Comparison of ENCODE assay signal across 8 cellular contexts in genomic region chr3:36911990-36912804, GRCh38. TPM values are rescaled to one million over a fixed set of nuclear protein-coding genes. Genes with fewer than 3 reads are reported as not detected.
A peak's percentile ranks its signal among the peaks of the same experiment; 100 is the strongest.
DNase-seq lines count a peak whose midpoint lies in the region; ATAC-seq, FAIRE-seq and TF ChIP-seq lines count a peak whose summit lies in the region.

No MANE protein-coding gene starts in this region.

- TF ChIP-seq CTCF in A673 (conservative IDR thresholded peaks at IDR 0.05; ENCODE audit: low read depth, low read length) = no peak

- no TSS peak for BruUV-seq in A673 (replicated peaks; lab: Mats Ljungman, UMichigan)

- H3K27me3 ChIP-seq in small intestine (ENCODE audit: control insufficient read depth in 2 of 2, insufficient read depth in 2 of 2, low read length in 2 of 2) = no peaks in the 10 kb centered on the region
- no peaks in the 10 kb centered on the region for H3K27me3 ChIP-seq in A673 (replicated peaks; ENCODE audit: insufficient read depth, low read depth, low read length, poor library complexity)

- peak; percentile 92 for ATAC-seq in GM19351 (IDR thresholded peaks at IDR 0.05; ENCODE audit: unreplicated experiment)
- ATAC-seq in HG03354 (IDR thresholded peaks at IDR 0.05; ENCODE audit: poor library complexity, severe bottlenecking, unreplicated experiment) = peak; percentile 95

- H3K9me3 ChIP-seq in small intestine (ENCODE audit: control insufficient read depth, low read depth) (no peaks in the 10 kb centered on the region), A673 (ENCODE audit: low read depth, low read length, poor library complexity, severe bottlenecking) (no peaks in the 10 kb centered on the region)

- H3K4me3 ChIP-seq in small intestine (ENCODE audit: low read depth in 1 of 2, low read length in 2 of 2) (peak overlapping the region in 1 of 2 donors; percentile 18), A673 (ENCODE audit: low read depth, low read length, poor library complexity, severe bottlenecking) (no peak overlapping the region)

- DNase-seq in DMS53 treated with DMSO at 0.1 percent for 48 hours (lab: John Stamatoyannopoulos, UW; ENCODE audit: unreplicated experiment) = peak; percentile 44
- DNase-seq in SKM-1 treated with dmso at 0.1 percent for 144 hours (lab: John Stamatoyannopoulos, UW; ENCODE audit: unreplicated experiment) = peak; percentile 91
- DNase-seq in epithelial cell of prostate (ENCODE audit: low read depth, low spot score) = peak; percentile 73
- peak; percentile 67 for DNase-seq in small intestine
- no peak for DNase-seq in A673 (ENCODE audit: low spot score)
- DNase-seq in DMS153 (lab: John Stamatoyannopoulos, UW) = no peak

- peak overlapping the region; percentile 27 for H3K27ac ChIP-seq in epithelial cell of prostate
- peak overlapping the region; percentile 68 to 96 for H3K27ac ChIP-seq in small intestine (ENCODE audit: low read depth in 1 of 2, low read length in 1 of 2)
- H3K27ac ChIP-seq in A673 (ENCODE audit: low read depth, low read length, poor library complexity, severe bottlenecking) = no peak overlapping the region

- peaks cover 9 to 11% of the 10 kb centered on the region in 2 donors for H3K4me1 ChIP-seq in small intestine (ENCODE audit: control insufficient read depth in 2 of 2, insufficient read depth in 1 of 2, low read depth in 1 of 2, low read length in 1 of 2)
- peaks cover 26% of the 10 kb centered on the region for H3K4me1 ChIP-seq in A673 (ENCODE audit: insufficient read depth, low read length, poor library complexity, severe bottlenecking)

- POLR2A ChIA-PET in A673 (lab: Charles Lee; ENCODE audit: low non-redundant PET) = no interaction called here

- CTCF ChIA-PET in A673 (lab: Charles Lee) = no interaction called here

- H3K36me3 ChIP-seq in small intestine (ENCODE audit: control insufficient read depth in 2 of 2, insufficient read depth in 2 of 2, low read length in 2 of 2) = no peaks in the 10 kb centered on the region
- H3K36me3 ChIP-seq in A673 (ENCODE audit: insufficient read depth, low read length, poor library complexity, severe bottlenecking) = no peaks in the 10 kb centered on the region

- FAIRE-seq in small intestine (lab: Jason Lieb, UNC) = no peak

- WGBS in small intestine, 3 donors = 19 to 30% (median 28%) methylated on average over 4 of the region's 4 CpGs

- intact Hi-C loops in A673 (cut with micrococcal nuclease; ENCODE audit: unreplicated experiment) = no loop called here

RNA-seq across cellular contexts. Expression of gene TRANK1, which starts 32.7 kb away (rescaled TPM):
- polyA plus RNA-seq in small intestine = 10 to 100 TPM in 2 of 3 donors, 1 to 10 TPM in 1; 8.8 to 23.5 (median 19.2) TPM
- 6.3 and 7.3 TPM in 2 replicates for total RNA-seq in A673 (2021)

Comparison
In these comparisons a context has a peak if more than half of its experiments do, and no peak if none do; other contexts are left out.
1. DNase-seq: peak in DMS53 treated with DMSO at 0.1 percent for 48 hours (single experiment), SKM-1 treated with dmso at 0.1 percent for 144 hours (single experiment), epithelial cell of prostate (single experiment) and small intestine (single experiment); none in A673 (single experiment) and DMS153 (single experiment).